ENCODE assay signal across 25 cellular contexts in the genomic region with DNA sequence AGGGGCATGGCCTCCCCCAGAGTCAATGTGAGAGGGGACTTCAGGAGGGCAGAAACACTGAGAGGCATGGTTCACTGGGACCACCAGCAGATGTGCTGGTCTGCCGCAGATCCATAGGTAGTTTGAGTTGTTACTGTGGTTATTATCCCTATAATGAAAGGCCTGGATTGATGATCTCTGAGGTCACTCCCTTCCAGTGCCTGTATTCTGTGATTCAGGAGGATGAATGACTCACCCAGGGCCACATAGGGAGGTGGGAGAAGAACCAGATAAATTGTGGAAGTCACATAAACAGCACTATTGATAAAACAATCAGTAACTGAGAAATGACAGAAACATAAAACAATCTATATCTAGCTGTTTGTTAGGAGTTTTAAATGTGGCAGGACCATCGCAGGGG. TPM values are rescaled to one million over a fixed set of nuclear protein-coding genes. Genes with fewer than 3 reads are reported as not detected.
DNase-seq lines count a peak whose midpoint lies in the region; ATAC-seq and TF ChIP-seq lines count a peak whose summit lies in the region.
"Had no signal": no experiment of that assay in that cellular context is flagged by ENCODE, and none has a peak within 500 bp of the region (broad histone marks: within the 10 kb centered on the region; RNA-seq: fewer than 3 reads in every experiment).

No MANE protein-coding gene starts in this region.

- 100% methylated on average over 2 of the region's 2 CpGs for WGBS in mammary epithelial cell (ENCODE audit: low coverage, missing lambda C conversion rate)

- no peak overlapping the region for H3K4me3 Mint-ChIP-seq in MCF 10A (ENCODE audit: unreplicated experiment)
- H3K4me3 Mint-ChIP-seq in activated CD4-positive, alpha-beta T cell treated with anti-CD3 and anti-CD28 coated beads, Interleukin-2, amount 10 ng/mL, durations not matched to agents 24 days and 14 days: no peak overlapping the region
- H3K4me3 Mint-ChIP-seq: activated naive CD4-positive, alpha-beta T cell treated with anti-CD3 and anti-CD28 coated beads, Interleukin-2, amount 50 U/mL, for 24 hours; CD4-positive, alpha-beta T cell; mesothelial cell of epicardium had no signal

- intact Hi-C loops in mammary epithelial cell (cut with micrococcal nuclease): no loop called here
- intact Hi-C loops in MCF 10A (cut with micrococcal nuclease): no loop called here
- intact Hi-C loops in activated CD4-positive, alpha-beta T cell treated with anti-CD3 and anti-CD28 coated beads, Interleukin-2, amount 10 ng/mL, durations not matched to agents 24 days and 14 days (cut with micrococcal nuclease): no loop called here

- H3K4me3 ChIP-seq in mammary epithelial cell (replicated peaks in 1 of 3; ENCODE audit: insufficient read depth in 1 of 3, low read depth in 2 of 3, low read length in 3 of 3) (no peak overlapping the region), RWPE2 (ENCODE audit: severe bottlenecking) (no peak overlapping the region), fibroblast of pulmonary artery (replicated peaks; ENCODE audit: low read depth, low read length) (no peak overlapping the region)
- H3K4me3 ChIP-seq: hepatocyte, transverse colon had no signal

- CTCF ChIA-PET in mammary epithelial cell (lab: Charles Lee; ENCODE audit: low non-redundant PET) (no interaction called here), MCF 10A (lab: Yijun Ruan, JAX) (no interaction called here)

- dilution Hi-C loops in mammary epithelial cell (cut with HindIII; ENCODE audit: low sequenced_read_pairs): no loop called here

- H3K27me3 Mint-ChIP-seq in MCF 10A (ENCODE audit: insufficient read depth, unreplicated experiment): no peaks in the 10 kb centered on the region
- H3K27me3 Mint-ChIP-seq in activated CD4-positive, alpha-beta T cell treated with anti-CD3 and anti-CD28 coated beads, Interleukin-2, amount 10 ng/mL, durations not matched to agents 24 days and 14 days: no peaks in the 10 kb centered on the region
- H3K27me3 Mint-ChIP-seq: CD4-positive, alpha-beta T cell had no signal

- peaks cover 6% of the 10 kb centered on the region for H3K9me3 Mint-ChIP-seq in MCF 10A (ENCODE audit: unreplicated experiment)
- H3K9me3 Mint-ChIP-seq in activated CD4-positive, alpha-beta T cell treated with anti-CD3 and anti-CD28 coated beads, Interleukin-2, amount 10 ng/mL, durations not matched to agents 24 days and 14 days: no peaks in the 10 kb centered on the region
- H3K9me3 Mint-ChIP-seq: activated naive CD4-positive, alpha-beta T cell treated with anti-CD3 and anti-CD28 coated beads, Interleukin-2, amount 50 U/mL, for 24 hours; CD4-positive, alpha-beta T cell; mesothelial cell of epicardium had no signal

- H3K36me3 ChIP-seq in mammary epithelial cell (ENCODE audit: insufficient read depth, low read length): no peaks in the 10 kb centered on the region
- no peaks in the 10 kb centered on the region for H3K36me3 ChIP-seq in RWPE2 (ENCODE audit: low read depth)
- H3K36me3 ChIP-seq: transverse colon had no signal

- no TSS peak for BruUV-seq in mammary epithelial cell (replicated peaks; lab: Mats Ljungman, UMichigan)
- no TSS peak for BruUV-seq in MCF 10A (replicated peaks; lab: Mats Ljungman, UMichigan)

- H2AFZ ChIP-seq in mammary epithelial cell (ENCODE audit: low read depth, low read length): no peak overlapping the region
- H2AFZ ChIP-seq: hepatocyte had no signal

- H3K9me3 ChIP-seq in mammary epithelial cell (replicated peaks; ENCODE audit: insufficient read depth, low read length): no peaks in the 10 kb centered on the region
- no peaks in the 10 kb centered on the region for H3K9me3 ChIP-seq in RWPE2 (ENCODE audit: severe bottlenecking)
- H3K9me3 ChIP-seq: transverse colon had no signal

- H3K36me3 Mint-ChIP-seq in MCF 10A (ENCODE audit: insufficient read depth, unreplicated experiment): no peaks in the 10 kb centered on the region
- no peaks in the 10 kb centered on the region for H3K36me3 Mint-ChIP-seq in activated CD4-positive, alpha-beta T cell treated with anti-CD3 and anti-CD28 coated beads, Interleukin-2, amount 10 ng/mL, durations not matched to agents 24 days and 14 days (ENCODE audit: low read depth)
- H3K36me3 Mint-ChIP-seq: activated naive CD4-positive, alpha-beta T cell treated with anti-CD3 and anti-CD28 coated beads, Interleukin-2, amount 50 U/mL, for 24 hours; brain; mesothelial cell of epicardium had no signal

- H4K20me1 ChIP-seq in mammary epithelial cell (ENCODE audit: insufficient read depth, low read length): no peaks in the 10 kb centered on the region

- H3K4me2 ChIP-seq in mammary epithelial cell (ENCODE audit: insufficient read depth, low read depth, low read length): no peak overlapping the region
- H3K4me2 ChIP-seq: hepatocyte had no signal

- H3K27me3 ChIP-seq in mammary epithelial cell (ENCODE audit: insufficient read depth, low read length) (no peaks in the 10 kb centered on the region), RWPE2 (ENCODE audit: insufficient read depth, poor library complexity, severe bottlenecking) (no peaks in the 10 kb centered on the region)
- H3K27me3 ChIP-seq: hepatocyte had no signal

- H3K9ac ChIP-seq in mammary epithelial cell (ENCODE audit: insufficient read depth, low read length): no peak overlapping the region

- no peak for TF ChIP-seq CTCF in mammary epithelial cell (conservative IDR thresholded peaks at IDR 0.05 in 1 of 2, IDR thresholded peaks at IDR 0.05 in 1 of 2; ENCODE audit: extremely low read depth in 1 of 2, insufficient read depth in 1 of 2, low read depth in 1 of 2, low read length in 2 of 2)
- TF ChIP-seq CTCF in MCF 10A (IDR thresholded peaks at IDR 0.05; ENCODE audit: unreplicated experiment): no peak
- no peak for TF ChIP-seq CTCF in RWPE2 (IDR thresholded peaks at IDR 0.05; ENCODE audit: poor library complexity, severe bottlenecking)
- TF ChIP-seq CTCF in fibroblast of pulmonary artery (IDR thresholded peaks at IDR 0.05; ENCODE audit: low read length, missing control alignments): no peak

- POLR2A ChIA-PET in MCF 10A (lab: Yijun Ruan, JAX): interaction anchor here (0.7 kb wide), 1 partner anchor 36 kb away, joined by 3 read pairs; no protein-coding TSS in a partner anchor

- peak; percentile 6 for DNase-seq in mammary epithelial cell
- no peak for DNase-seq in MCF 10A (ENCODE audit: unreplicated experiment)
- no peak for DNase-seq in RWPE2 (ENCODE audit: low spot score)
- peak; percentile 18 for DNase-seq in fibroblast of pulmonary artery (ENCODE audit: low read depth)
- no peak for DNase-seq in activated CD4-positive, alpha-beta T cell treated with anti-CD3 and anti-CD28 coated beads, Interleukin-2, amount 10 ng/mL, durations not matched to agents 24 days and 14 days
- DNase-seq in NCI-H345 treated with DMSO at 0.1 percent for 48 hours (lab: John Stamatoyannopoulos, UW; ENCODE audit: unreplicated experiment): no peak
- no peak for DNase-seq in NCI-H146 treated with DMSO at 0.1 percent for 48 hours (lab: John Stamatoyannopoulos, UW; ENCODE audit: unreplicated experiment)
- DNase-seq in UCSD-AML1 (lab: John Stamatoyannopoulos, UW; ENCODE audit: unreplicated experiment): no peak
- DNase-seq: activated CD4-positive, alpha-beta T cell treated with anti-CD3 and anti-CD28 coated beads, Interleukin-2, amount 50 U/mL, for 1 hour; activated T-cell treated with anti-CD3 and anti-CD28 coated beads for 4 hours; CD4-positive, alpha-beta T cell; DMS53; erythroblast; NCI-H2081 treated with DMSO at 0.1 percent for 48 hours; NCI-H526 treated with DMSO at 0.1 percent for 48 hours; OCI-M1; stimulated activated naive CD4-positive, alpha-beta T cell treated with Interleukin-2 at 50 U/mL for 16 hours; transverse colon had no signal

- no peak overlapping the region for H3K27ac ChIP-seq in mammary epithelial cell (ENCODE audit: insufficient read depth, low read depth, low read length)
- no peak overlapping the region for H3K27ac ChIP-seq in RWPE2 (ENCODE audit: poor library complexity, severe bottlenecking)
- H3K27ac ChIP-seq: 22Rv1, hepatocyte, transverse colon had no signal

- no peaks in the 10 kb centered on the region for H3K4me1 ChIP-seq in mammary epithelial cell (ENCODE audit: insufficient read depth, low read length)
- H3K4me1 ChIP-seq in RWPE2 (ENCODE audit: insufficient read depth, poor library complexity, severe bottlenecking): no peaks in the 10 kb centered on the region
- H3K4me1 ChIP-seq: transverse colon had no signal

- H3K4me1 Mint-ChIP-seq in MCF 10A (ENCODE audit: insufficient read depth, unreplicated experiment): no peaks in the 10 kb centered on the region
- H3K4me1 Mint-ChIP-seq in activated CD4-positive, alpha-beta T cell treated with anti-CD3 and anti-CD28 coated beads, Interleukin-2, amount 10 ng/mL, durations not matched to agents 24 days and 14 days: no peaks in the 10 kb centered on the region
- H3K4me1 Mint-ChIP-seq: activated naive CD4-positive, alpha-beta T cell treated with anti-CD3 and anti-CD28 coated beads, Interleukin-2, amount 50 U/mL, for 24 hours; brain; mesothelial cell of epicardium had no signal

- no peak overlapping the region for H3K27ac Mint-ChIP-seq in MCF 10A (ENCODE audit: low read depth, unreplicated experiment)
- H3K27ac Mint-ChIP-seq in activated CD4-positive, alpha-beta T cell treated with anti-CD3 and anti-CD28 coated beads, Interleukin-2, amount 10 ng/mL, durations not matched to agents 24 days and 14 days: no peak overlapping the region
- H3K27ac Mint-ChIP-seq: activated naive CD4-positive, alpha-beta T cell treated with anti-CD3 and anti-CD28 coated beads, Interleukin-2, amount 50 U/mL, for 24 hours; CD4-positive, alpha-beta T cell; mesothelial cell of epicardium had no signal

- H3K79me2 ChIP-seq in mammary epithelial cell (ENCODE audit: insufficient read depth, low read length): no peaks in the 10 kb centered on the region
- H3K79me2 ChIP-seq: hepatocyte had no signal

- in situ Hi-C loops in mammary epithelial cell (cut with MboI; ENCODE audit: low sequenced_read_pairs in 2 of 2): no loop called here

- ATAC-seq in RWPE2 (ENCODE audit: low read depth): peak; percentile 59; the same call in 1 of the 3 replicates

RNA-seq across cellular contexts. Expression of a gene that starts 22.7 kb away (rescaled TPM):
- not detected for total RNA-seq in mammary epithelial cell
- polyA plus RNA-seq in mammary epithelial cell: not detected
- polyA minus RNA-seq in mammary epithelial cell: not detected
- total RNA-seq in MCF 10A (2022): 0.23 TPM in 1 of 2 replicates, not detected in the other
- total RNA-seq in activated CD4-positive, alpha-beta T cell treated with anti-CD3 and anti-CD28 coated beads, Interleukin-2, amount 10 ng/mL, durations not matched to agents 24 days and 14 days: not detected in 2 replicates
- total RNA-seq: CD4-positive, alpha-beta T cell; dermis microvascular lymphatic vessel endothelial cell; hepatocyte; mesothelial cell of epicardium; transverse colon had no signal
- polyA plus RNA-seq: neural cell had no signal

Comparison
In these comparisons a context has a peak if more than half of its experiments do, and no peak if none do; other contexts are left out.
1. DNase-seq: peak in mammary epithelial cell (single experiment) and fibroblast of pulmonary artery (single experiment); none in MCF 10A (single experiment), RWPE2 (single experiment), activated CD4-positive, alpha-beta T cell treated with anti-CD3 and anti-CD28 coated beads, Interleukin-2, amount 10 ng/mL, durations not matched to agents 24 days and 14 days (single experiment), NCI-H345 treated with DMSO at 0.1 percent for 48 hours (single experiment), NCI-H146 treated with DMSO at 0.1 percent for 48 hours (single experiment) and UCSD-AML1 (single experiment).